Comparison of ENCODE assay signal across 20 cellular contexts in genomic region chr7:92926697-92927044, GRCh38.
"Had no signal": no experiment of that assay in that cellular context is flagged by ENCODE, and none has a peak within 500 bp of the region (broad histone marks: within the 10 kb centered on the region; RNA-seq: fewer than 3 reads in every experiment).

No MANE protein-coding gene starts in this region.

- DNase-seq: activated CD4-positive, alpha-beta memory T cell treated with anti-CD3 and anti-CD28 coated beads for 36 hours; activated CD4-positive, alpha-beta T cell treated with anti-CD3 and anti-CD28 coated beads for 1 hour; activated gamma-delta T cell treated with Interleukin-2 at 50 U/mL for 16 hours; activated naive CD8-positive, alpha-beta T cell treated with anti-CD3 and anti-CD28 coated beads for 36 hours; activated T-cell treated with anti-CD3 and anti-CD28 coated beads, Interleukin-2, amount 50 U/mL, for 48 hours; anterior cingulate cortex; dorsolateral prefrontal cortex; head of caudate nucleus; left ventricle myocardium inferior; occipital lobe; psoas muscle; sigmoid colon; stimulated activated CD4-positive, alpha-beta T cell treated with anti-CD3 and anti-CD28 coated beads, Interleukin-12 subunit alpha, Interleukin-12 subunit beta, amount 100 ng/mL, for 4 hours; stimulated activated naive CD4-positive, alpha-beta T cell; substantia nigra; transverse colon had no signal

- H3K27ac Mint-ChIP-seq: activated CD4-positive, alpha-beta memory T cell treated with anti-CD3 and anti-CD28 coated beads for 36 hours; activated naive CD8-positive, alpha-beta T cell treated with anti-CD3 and anti-CD28 coated beads for 36 hours; memory B cell had no signal

- ATAC-seq: psoas muscle had no signal

- H3K4me3 Mint-ChIP-seq: activated CD4-positive, alpha-beta memory T cell treated with anti-CD3 and anti-CD28 coated beads for 36 hours; activated naive CD8-positive, alpha-beta T cell treated with anti-CD3 and anti-CD28 coated beads for 36 hours; memory B cell had no signal

- H3K9me3 ChIP-seq: psoas muscle, sigmoid colon had no signal

- H3K36me3 ChIP-seq: breast epithelium, esophagus muscularis mucosa, left ventricle myocardium inferior, sigmoid colon, transverse colon had no signal

- H3K4me3 ChIP-seq: breast epithelium, dorsolateral prefrontal cortex, esophagus muscularis mucosa, left ventricle myocardium inferior, psoas muscle, sigmoid colon, transverse colon had no signal

- H3K27ac ChIP-seq: breast epithelium, dorsolateral prefrontal cortex, esophagus muscularis mucosa, left ventricle myocardium inferior, psoas muscle, sigmoid colon, transverse colon had no signal

- H3K27me3 ChIP-seq: breast epithelium, transverse colon had no signal

- H3K4me1 ChIP-seq: breast epithelium, left ventricle myocardium inferior, psoas muscle, sigmoid colon, transverse colon had no signal

- H3K4me1 Mint-ChIP-seq: activated naive CD8-positive, alpha-beta T cell treated with anti-CD3 and anti-CD28 coated beads for 36 hours; memory B cell had no signal

- H3K36me3 Mint-ChIP-seq: memory B cell had no signal

- FAIRE-seq: kidney had no signal
